ENCODE assay signal across 22 cellular contexts in genomic region chr16:88290850-88291830, GRCh38.
A peak's percentile ranks its signal among the peaks of the same experiment; 100 is the strongest.
DNase-seq lines count a peak whose midpoint lies in the region; ATAC-seq and TF ChIP-seq lines count a peak whose summit lies in the region.
"Had no signal": no experiment of that assay in that cellular context is flagged by ENCODE, and none has a peak within 500 bp of the region (broad histone marks: within the 10 kb centered on the region; RNA-seq: fewer than 3 reads in every experiment).

No MANE protein-coding gene starts in this region.

- H3K9ac ChIP-seq in DND-41 (ENCODE audit: low read depth, low read length) = no peak overlapping the region

- H3K36me3 Mint-ChIP-seq in chondrocyte (ENCODE audit: low read depth) = peaks cover 1% of the 10 kb centered on the region

- WGBS in spleen, 5 donors = 76 to 83% (median 79%) methylated on average over 24 to 28 of the region's 28 CpGs

- no peak overlapping the region for H3K27ac Mint-ChIP-seq in chondrocyte (ENCODE audit: unreplicated experiment)
- H3K27ac Mint-ChIP-seq: CD8-positive, alpha-beta memory T cell; H9 had no signal

- peaks cover 9% of the 10 kb centered on the region for H3K4me1 Mint-ChIP-seq in chondrocyte (ENCODE audit: low read depth)
- H3K4me1 Mint-ChIP-seq: CD8-positive, alpha-beta memory T cell; H9 had no signal

- no peaks in the 10 kb centered on the region for H3K79me2 ChIP-seq in DND-41 (ENCODE audit: insufficient read depth, low read length)

- H3K4me1 ChIP-seq in left ventricle myocardium inferior (no peaks in the 10 kb centered on the region), right atrium auricular region (no peaks in the 10 kb centered on the region), DND-41 (ENCODE audit: insufficient read depth, low read length) (peaks cover 16% of the 10 kb centered on the region), spleen (peaks cover 0 to 25% (median 15%) of the 10 kb centered on the region in 6 donors)

- H3K27me3 ChIP-seq in left ventricle myocardium inferior (ENCODE audit: low read depth) (peaks cover 59% of the 10 kb centered on the region), right atrium auricular region (no peaks in the 10 kb centered on the region), DND-41 (ENCODE audit: insufficient read depth, low read length, poor library complexity) (no peaks in the 10 kb centered on the region), spleen (replicated peaks in 1 of 7) (peaks cover 0 to 14% (median 0%) of the 10 kb centered on the region in 7 donors)
- H3K27me3 ChIP-seq: SJSA1 had no signal

- 0 out of 2 replicates have a peak overlapping the region, but pooled peaks have one; percentile 48 for H3K4me2 ChIP-seq in DND-41 (ENCODE audit: insufficient read depth, low read length)

- DNase-seq in left ventricle myocardium inferior = peak; percentile 2
- no peak for DNase-seq in right atrium auricular region (ENCODE audit: low spot score)
- DNase-seq in DND-41 = no peak
- peak; percentile 67 for DNase-seq in chondrocyte (ENCODE audit: low spot score)
- peak; percentile 45 for DNase-seq in spleen
- DNase-seq: C1 segment of cervical spinal cord; CD8-positive, alpha-beta memory T cell; DMS 273 treated with DMSO at 0.1 percent for 48 hours; DMS79; H9; NCI-H1092 treated with DMSO at 0.1 percent for 48 hours; NCI-H1436; NCI-H187; NCI-H2081 treated with DMSO at 0.1 percent for 48 hours; NCI-H2171; NCI-H226; NCI-H510A; NCI-H69; Right ventricle myocardium superior had no signal

- H3K9me3 ChIP-seq in left ventricle myocardium inferior (replicated peaks) (peaks cover 32% of the 10 kb centered on the region), right atrium auricular region (peaks cover 5 to 26% of the 10 kb centered on the region in 2 donors), DND-41 (ENCODE audit: insufficient read depth, low read length, severe bottlenecking) (peaks cover 9% of the 10 kb centered on the region), spleen (peaks cover 0 to 39% (median 32%) of the 10 kb centered on the region in 8 donors)

- H3K4me3 ChIP-seq in left ventricle myocardium inferior (no peak overlapping the region), right atrium auricular region (no peak overlapping the region), DND-41 (ENCODE audit: low read depth in 1 of 2, low read length in 2 of 2) (no peak overlapping the region), spleen (no peak overlapping the region)
- H3K4me3 ChIP-seq: SJSA1 had no signal

- TF ChIP-seq POLR2A in spleen (IDR thresholded peaks at IDR 0.05) = no peak

- TF ChIP-seq CTCF in left ventricle myocardium inferior (IDR thresholded peaks at IDR 0.05; ENCODE audit: borderline replicate concordance) = no peak
- no peak for TF ChIP-seq CTCF in right atrium auricular region (IDR thresholded peaks at IDR 0.05)
- no peak for TF ChIP-seq CTCF in DND-41 (IDR thresholded peaks at IDR 0.05; ENCODE audit: borderline replicate concordance, extremely low read depth, low read length, poor library complexity, severe bottlenecking)
- TF ChIP-seq CTCF in chondrocyte (IDR thresholded peaks at IDR 0.05) = no peak
- TF ChIP-seq CTCF in spleen (IDR thresholded peaks at IDR 0.05 in 8 of 11, conservative IDR thresholded peaks at IDR 0.05 in 3 of 11) = no peak

- no peaks in the 10 kb centered on the region for H3K36me3 ChIP-seq in left ventricle myocardium inferior
- H3K36me3 ChIP-seq in right atrium auricular region = no peaks in the 10 kb centered on the region
- no peaks in the 10 kb centered on the region for H3K36me3 ChIP-seq in DND-41 (ENCODE audit: insufficient read depth, low read length)
- H3K36me3 ChIP-seq in spleen = no peaks in the 10 kb centered on the region
- H3K36me3 ChIP-seq: SJSA1 had no signal

- no peaks in the 10 kb centered on the region for H4K20me1 ChIP-seq in DND-41 (ENCODE audit: insufficient read depth, low read length)

- H3K4me3 Mint-ChIP-seq in chondrocyte (ENCODE audit: unreplicated experiment) = no peak overlapping the region
- H3K4me3 Mint-ChIP-seq: CD8-positive, alpha-beta memory T cell; H9 had no signal

- ATAC-seq in DND-41 (ENCODE audit: insufficient read depth, low read depth) (no peak), HG02938 (IDR thresholded peaks at IDR 0.05; ENCODE audit: unreplicated experiment) (no peak), GM18520 (IDR thresholded peaks at IDR 0.05; ENCODE audit: unreplicated experiment) (no peak)

- intact Hi-C loops in left ventricle myocardium inferior (cut with micrococcal nuclease) = no loop called here
- intact Hi-C loops in spleen (cut with DNase I; ENCODE audit: low total_unique reads) = no loop called here

- H3K27ac ChIP-seq in left ventricle myocardium inferior (replicated peaks) (no peak overlapping the region), right atrium auricular region (no peak overlapping the region), DND-41 (ENCODE audit: low read length) (no peak overlapping the region), spleen (no peak overlapping the region)
- H3K27ac ChIP-seq: SJSA1 had no signal

- H2AFZ ChIP-seq in DND-41 (ENCODE audit: low read depth, low read length) = no peak overlapping the region

- no peaks in the 10 kb centered on the region for H3K9me3 Mint-ChIP-seq in chondrocyte (ENCODE audit: low read depth)

- H3K27me3 Mint-ChIP-seq in chondrocyte (ENCODE audit: low read depth) = no peaks in the 10 kb centered on the region

Comparison
In these comparisons a context has a peak if more than half of its experiments do, and no peak if none do; other contexts are left out.
1. DNase-seq: peak in left ventricle myocardium inferior (single experiment), chondrocyte (single experiment) and spleen (single experiment); none in right atrium auricular region (single experiment) and DND-41 (single experiment).